8 cellular contexts compared by ENCODE assay signal in the genomic region with DNA sequence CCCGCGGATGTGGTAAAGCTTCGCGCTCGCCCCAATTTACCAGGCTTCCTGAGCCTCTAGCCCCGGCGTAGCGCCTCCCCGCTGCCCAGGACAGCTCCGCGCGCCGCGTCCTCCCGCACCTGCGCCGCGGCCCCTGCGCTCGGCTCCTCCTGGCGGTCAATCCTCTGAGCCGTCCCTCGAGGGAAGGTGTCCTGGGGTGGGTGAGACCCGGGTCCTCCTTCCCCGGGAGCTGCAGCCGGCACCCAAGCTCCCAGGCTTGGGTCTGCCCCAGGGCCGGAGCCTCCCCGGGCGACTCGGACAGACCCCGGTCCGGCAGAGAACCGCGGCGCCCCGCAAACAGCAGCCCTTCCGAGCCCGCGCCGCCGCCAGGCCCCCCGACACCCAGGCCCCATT. TPM values are rescaled to one million over a fixed set of nuclear protein-coding genes. Genes with fewer than 3 reads are reported as not detected.
DNase-seq lines count a peak whose midpoint lies in the region; ATAC-seq, FAIRE-seq and TF ChIP-seq lines count a peak whose summit lies in the region.

No MANE protein-coding gene starts in this region.

- in situ Hi-C loops in HepG2 (cut with HindIII; ENCODE audit: extremely low pct_ligation_motif_present, low pct_unique_long_range_greater_than_20kb), result no loop called here

- POLR2A ChIA-PET in activated B cell treated with CpG ODN at 0.5 μM for 24 hours (lab: Charles Lee) (interaction anchor here (0.6 to 5.4 kb wide), 17 partner anchors 12 to 158 kb away, joined by 3 to 55 read pairs (median 5); a partner anchor contains a TSS), HepG2 (lab: Yijun Ruan, JAX) (interaction anchor here (0.6 to 2.9 kb wide), 12 partner anchors 9 to 159 kb away, joined by 3 to 16 read pairs (median 4); a partner anchor contains a TSS)

- H3K4me1 Mint-ChIP-seq in GM23338 (peaks cover 57% of the 10 kb centered on the region), activated B cell treated with CpG ODN at 0.5 μM for 24 hours (peaks cover 53% of the 10 kb centered on the region)

- H4K20me1 ChIP-seq in GM23338 (replicated peaks; ENCODE audit: insufficient read depth), result peaks cover 16% of the 10 kb centered on the region
- H4K20me1 ChIP-seq in HepG2 (ENCODE audit: insufficient read depth, low read length), result no peaks in the 10 kb centered on the region

- peaks cover 17% of the 10 kb centered on the region; the same call in 1 of the 2 replicates for H3F3A ChIP-seq in GM23338 (replicated peaks; ENCODE audit: low read depth)

- H3K79me2 ChIP-seq in GM23338 (replicated peaks; ENCODE audit: insufficient read depth), result peaks cover 38% of the 10 kb centered on the region
- H3K79me2 ChIP-seq in HepG2 (ENCODE audit: insufficient read depth, low read length), result peaks cover 48% of the 10 kb centered on the region

- peaks cover 51% of the 10 kb centered on the region for H3K4me1 ChIP-seq in GM23338 (ENCODE audit: insufficient read depth)
- peaks cover 82% of the 10 kb centered on the region for H3K4me1 ChIP-seq in HepG2 (ENCODE audit: insufficient read depth, low read length)

- H3K27me3 ChIP-seq in GM23338 (ENCODE audit: insufficient read depth) (peaks cover 61% of the 10 kb centered on the region), HepG2 (ENCODE audit: control insufficient read depth in 1 of 2, insufficient read depth in 2 of 2, low read length in 2 of 2) (no peaks in the 10 kb centered on the region; a peak in 1 of 5 replicates)

- no peaks in the 10 kb centered on the region for H3K9me2 ChIP-seq in GM23338 (ENCODE audit: insufficient read depth)

- DNase-seq in GM12865 (ENCODE audit: low read depth), result peak; percentile 92
- DNase-seq in GM23338 (ENCODE audit: low spot score), result no peak
- no peak for DNase-seq in LNCaP clone FGC (ENCODE audit: low read depth)
- peak; percentile 64 for DNase-seq in activated B cell treated with CpG ODN at 0.5 μM for 24 hours
- DNase-seq in caudate nucleus (lab: John Stamatoyannopoulos, UW), result peak in 35 of 61 donors; percentile 6 to 56 (median 31)
- DNase-seq in HepG2 (ENCODE audit: low spot score), result peak; percentile 47
- DNase-seq in stimulated activated CD4-positive, alpha-beta T cell treated with anti-CD3 and anti-CD28 coated beads, Interleukin-4, amount 100 ng/mL, for 48 hours (ENCODE audit: low read depth in 2 of 2), result peak; percentile 66 to 76
- DNase-seq in SHP77 (lab: John Stamatoyannopoulos, UW), result no peak

- ATAC-seq in GM23338 (peak; percentile 66), activated B cell treated with CpG ODN at 0.5 μM for 24 hours (ENCODE audit: low read depth) (peak; percentile 29), HepG2 (peak; percentile 83)

- TF ChIP-seq RAD21 in HepG2 (CRISPR knock-in tag; IDR thresholded peaks at IDR 0.05), result peak; percentile 66

- H3K4me2 ChIP-seq in GM23338 (peak overlapping the region; percentile 92), HepG2 (ENCODE audit: low read depth, low read length) (peak overlapping the region; percentile 91)

- TF ChIP-seq POLR2A in HepG2 (IDR thresholded peaks at IDR 0.05; ENCODE audit: insufficient read depth in 1 of 2, low read depth in 2 of 2, low read length in 2 of 2), result no peak

- peaks cover under 1% of the 10 kb centered on the region; the same call in 1 of the 2 replicates for H3K36me3 ChIP-seq in GM23338 (ENCODE audit: insufficient read depth)
- H3K36me3 ChIP-seq in HepG2 (replicated peaks in 1 of 2; ENCODE audit: control insufficient read depth in 1 of 2, insufficient read depth in 2 of 2, low read length in 2 of 2), result no peaks in the 10 kb centered on the region

- no TSS peak for BruUV-seq in HepG2 (replicated peaks; lab: Mats Ljungman, UMichigan)

- H3K9ac ChIP-seq in HepG2 (ENCODE audit: insufficient read depth, low read depth, low read length), result peak overlapping the region; percentile 91

- CTCF ChIA-PET in activated B cell treated with CpG ODN at 0.5 μM for 24 hours (lab: Charles Lee), result interaction anchor here (0.6 to 7.0 kb wide), 28 partner anchors 8 to 167 kb away, joined by 3 to 85 read pairs (median 4); no protein-coding TSS in a partner anchor
- CTCF ChIA-PET in HepG2 (lab: Yijun Ruan, JAX; ENCODE audit: low intra/inter-chr PET ratio, low total read pairs), result interaction anchor here (0.7 to 1.4 kb wide), 4 partner anchors 83 to 161 kb away, joined by 3 to 8 read pairs (median 3); no protein-coding TSS in a partner anchor

- H3K4me3 Mint-ChIP-seq in GM23338 (peak overlapping the region; percentile 80), activated B cell treated with CpG ODN at 0.5 μM for 24 hours (peak overlapping the region; percentile 98)

- H3K27me3 Mint-ChIP-seq in GM23338 (ENCODE audit: insufficient read depth, low read depth, poor library complexity) (peaks cover 33% of the 10 kb centered on the region), activated B cell treated with CpG ODN at 0.5 μM for 24 hours (no peaks in the 10 kb centered on the region)

- H3K27ac ChIP-seq in GM23338 (ENCODE audit: low read depth), result no peak overlapping the region
- peak overlapping the region; percentile 50 for H3K27ac ChIP-seq in caudate nucleus (ENCODE audit: low read depth, low read length)
- peak overlapping the region; percentile 94 for H3K27ac ChIP-seq in HepG2 (ENCODE audit: extremely low read length, insufficient read depth, low read length)

- intact Hi-C loops in activated B cell treated with CpG ODN at 0.5 μM for 24 hours (cut with micrococcal nuclease) (no loop called here), HepG2 (cut with micrococcal nuclease; ENCODE audit: unreplicated experiment) (loop anchor here (2.0 kb wide), 1 partner anchor 79 kb away; no protein-coding TSS in a partner anchor)

- WGBS in HepG2 (ENCODE audit: low lambda C conversion rate), result 0% methylated on average over 14 of the region's 42 CpGs

- no peaks in the 10 kb centered on the region for H3K9me3 ChIP-seq in HepG2 (ENCODE audit: low read length)

- TF ChIP-seq EP300 in HepG2 (IDR thresholded peaks at IDR 0.05; ENCODE audit: low read depth in 2 of 2, low read length in 2 of 2) (no peak), HepG2 (CRISPR knock-in tag; IDR thresholded peaks at IDR 0.05; ENCODE audit: borderline replicate concordance) (no peak)

- H3K9me3 Mint-ChIP-seq in GM23338 (peaks cover 9% of the 10 kb centered on the region), activated B cell treated with CpG ODN at 0.5 μM for 24 hours (no peaks in the 10 kb centered on the region)

- H3K4me3 ChIP-seq in GM12865 (ENCODE audit: low read depth, low read length), result peak overlapping the region; percentile 88
- peak overlapping the region; percentile 80 for H3K4me3 ChIP-seq in GM23338
- peak overlapping the region; percentile 74 for H3K4me3 ChIP-seq in LNCaP clone FGC (ENCODE audit: low read depth, low read length)
- H3K4me3 ChIP-seq in HepG2 (replicated peaks in 1 of 3; ENCODE audit: insufficient read depth in 1 of 3, low read depth in 2 of 3, low read length in 3 of 3), result peak overlapping the region; percentile 78 to 87 (median 83)

- TF ChIP-seq CTCF in GM12865 (IDR thresholded peaks at IDR 0.05; ENCODE audit: insufficient read depth, low read depth, low read length, missing control alignments) (peak; percentile 56), GM23338 (conservative IDR thresholded peaks at IDR 0.05; ENCODE audit: low read depth in 2 of 2) (peak; percentile 27 to 54; a peak in 3 of 4 replicates), LNCaP clone FGC (IDR thresholded peaks at IDR 0.05; ENCODE audit: control insufficient read depth, extremely low read depth, insufficient read depth) (peak; percentile 66), activated B cell treated with CpG ODN at 0.5 μM for 24 hours (IDR thresholded peaks at IDR 0.05) (no peak), HepG2 (CRISPR knock-in tag; IDR thresholded peaks at IDR 0.05) (peak; percentile 77)

- no peak overlapping the region for H3K27ac Mint-ChIP-seq in GM23338
- peak overlapping the region; percentile 78 for H3K27ac Mint-ChIP-seq in activated B cell treated with CpG ODN at 0.5 μM for 24 hours

- H2AFZ ChIP-seq in GM23338 (peak overlapping the region; percentile 84), HepG2 (ENCODE audit: low read length) (no peak overlapping the region)

- no peak for FAIRE-seq in HepG2 (lab: Jason Lieb, UNC)

- H3K36me3 Mint-ChIP-seq in GM23338 (ENCODE audit: low read depth) (peaks cover 7% of the 10 kb centered on the region), activated B cell treated with CpG ODN at 0.5 μM for 24 hours (ENCODE audit: low read depth) (peaks cover 11% of the 10 kb centered on the region)

TF ChIP-seq in GM23338, 12 proteins besides CTCF, POLR2A, EP300 and RAD21 (continues in another document):
- TF ChIP-seq STAT1 (IDR thresholded peaks at IDR 0.05; ENCODE audit: unreplicated experiment) (no peak), EZH2 (IDR thresholded peaks at IDR 0.05; ENCODE audit: low read depth, unreplicated experiment) (no peak)

TF ChIP-seq in HepG2, 621 proteins besides CTCF, POLR2A, EP300 and RAD21 (continues in another document):
- no peak for TF ChIP-seq HOXA7 (CRISPR knock-in tag; IDR thresholded peaks at IDR 0.05)
- TF ChIP-seq ZMYM2 (CRISPR knock-in tag; IDR thresholded peaks at IDR 0.05), result 0 out of 2 replicates have a peak, but pooled peaks have one; percentile 21

RNA-seq across cellular contexts. Expression of a gene that starts 0.5 kb away (rescaled TPM):
- 13.4 and 15.7 TPM in 2 replicates for total RNA-seq in GM23338 (2014; rRNA removed; shearing (Covaris generic))
- 7.2 and 9.3 TPM in 2 replicates for polyA plus RNA-seq in GM23338 (2016; fragmentation: Nextera tagmentation; extraction: Ambion mirVana)
- 29.3 and 33.3 TPM in 2 replicates for total RNA-seq in activated B cell treated with CpG ODN at 0.5 μM for 24 hours
- total RNA-seq in HepG2 (2016; rRNA removed; fragmentation: Illumina TruSeq; extraction: Trizol), result 26.4 and 28.9 TPM in 2 replicates
- 6.6 and 7.4 TPM in 2 replicates for total RNA-seq in HepG2 (2016; cell fraction: cytosol; rRNA removed; fragmentation: Illumina TruSeq; extraction: Trizol; ENCODE audit: low read depth)
- 22.4 and 26.0 TPM in 2 replicates for total RNA-seq in HepG2 (2016; cell fraction: insoluble cytoplasmic fraction; rRNA removed; fragmentation: Illumina TruSeq; extraction: Trizol)
- 11.1 and 11.2 TPM in 2 replicates for total RNA-seq in HepG2 (2016; cell fraction: membrane; rRNA removed; fragmentation: Illumina TruSeq; extraction: Trizol)
- 39.7 and 41.7 TPM in 2 replicates for total RNA-seq in HepG2 (2016; cell fraction: nucleus; rRNA removed; fragmentation: Illumina TruSeq; extraction: Trizol)
- polyA plus RNA-seq in HepG2 (2011; rRNA removed), result 8.8 and 9.7 TPM in 2 replicates
- polyA plus RNA-seq in HepG2 (2011; cell fraction: cytosol; rRNA removed), result 3.7 and 4.4 TPM in 2 replicates
- 22.4 and 23.2 TPM in 2 replicates for polyA plus RNA-seq in HepG2 (2011; cell fraction: nucleus; rRNA removed)
- polyA plus RNA-seq in HepG2 (2012), result 7.1 and 8.1 TPM in 2 replicates
- 1.5 and 1.8 TPM in 2 replicates for polyA plus RNA-seq in HepG2 (2016; cell fraction: cytosol; fragmentation: Illumina TruSeq; extraction: Trizol; ENCODE audit: low read depth)
- polyA plus RNA-seq in HepG2 (2016; cell fraction: insoluble cytoplasmic fraction; fragmentation: Illumina TruSeq; extraction: Trizol; ENCODE audit: low read depth), result 16.7 and 19.5 TPM in 2 replicates
- polyA plus RNA-seq in HepG2 (2016; cell fraction: membrane; fragmentation: Illumina TruSeq; extraction: Trizol; ENCODE audit: low read depth), result 4.2 and 4.7 TPM in 2 replicates
- 65.6 and 72.4 TPM in 2 replicates for polyA plus RNA-seq in HepG2 (2016; cell fraction: nucleus; fragmentation: Illumina TruSeq; extraction: Trizol; ENCODE audit: insufficient read depth, low read depth)
- 15.3 and 17.6 TPM in 2 replicates for polyA minus RNA-seq in HepG2 (2011; rRNA and poly(A)+ RNA removed; ENCODE audit: low replicate concordance)
- polyA minus RNA-seq in HepG2 (2011; cell fraction: cytosol; rRNA and poly(A)+ RNA removed), result 8.8 and 11.6 TPM in 2 replicates
- 43.5 and 49.5 TPM in 2 replicates for polyA minus RNA-seq in HepG2 (2011; cell fraction: nucleus; rRNA and poly(A)+ RNA removed)

Comparison
In these comparisons a context has a peak if more than half of its experiments do, and no peak if none do; other contexts are left out.
1. DNase-seq: peak in GM12865 (single experiment), activated B cell treated with CpG ODN at 0.5 μM for 24 hours (single experiment), caudate nucleus (35 of 61), HepG2 (single experiment) and stimulated activated CD4-positive, alpha-beta T cell treated with anti-CD3 and anti-CD28 coated beads, Interleukin-4, amount 100 ng/mL, for 48 hours (2 of 2); none in GM23338 (single experiment), LNCaP clone FGC (single experiment) and SHP77 (0 of 2).
2. ATAC-seq: peak in every context shown above with its lines; median percentile 83 in HepG2; 66 in GM23338; 29 in activated B cell treated with CpG ODN at 0.5 μM for 24 hours.
3. Peak in every context shown above with its lines, with median percentiles within 50 percentile points of each other: H3K4me3 ChIP-seq.